Comparison of ENCODE assay signal across 1 cellular context in the genomic region with DNA sequence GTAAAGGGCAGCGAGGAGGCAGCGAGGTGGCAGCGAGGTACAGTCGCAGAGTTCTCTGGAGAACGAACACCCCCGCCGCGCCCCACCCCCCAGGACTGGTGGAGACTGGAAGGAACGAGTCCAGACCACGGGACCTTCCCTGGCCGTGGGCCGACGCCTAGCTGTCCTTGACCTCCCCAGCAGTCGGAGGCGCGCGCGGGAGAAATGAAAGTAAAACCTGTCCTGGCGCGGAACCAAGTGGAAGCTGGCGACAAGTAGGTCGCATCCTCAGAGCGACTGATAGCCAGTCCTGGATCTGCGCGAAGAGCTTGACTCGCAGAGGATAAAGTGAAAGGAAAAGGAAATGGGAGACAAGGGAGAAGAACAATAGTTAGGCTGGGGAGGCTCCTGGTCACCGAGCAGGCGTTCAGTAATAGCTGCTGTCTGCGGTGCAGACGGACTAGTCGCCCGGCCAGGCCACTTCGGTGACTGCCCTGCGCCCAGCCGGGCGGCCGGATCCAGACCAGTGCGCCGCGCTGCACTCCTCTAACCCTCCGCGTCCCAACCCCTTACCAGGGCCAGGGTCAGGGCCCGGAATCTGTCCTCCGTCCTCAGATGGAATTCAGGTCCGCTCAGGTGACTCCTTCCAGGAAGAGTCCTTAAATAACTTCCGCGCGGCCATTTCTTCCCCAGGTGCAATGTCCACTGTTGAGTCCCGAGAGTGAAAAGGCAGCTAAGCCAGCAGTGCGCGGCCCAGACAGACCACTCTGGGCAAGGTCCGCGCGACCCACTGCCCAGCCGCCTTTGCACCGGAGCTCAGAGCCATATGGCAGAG.
A peak's percentile ranks its signal among the peaks of the same experiment; 100 is the strongest.
TF ChIP-seq lines count a peak whose summit lies in the region.

No MANE protein-coding gene starts in this region.

TF ChIP-seq in SK-N-SH, 30 proteins besides CTCF, POLR2A, EP300 and RAD21:
- TF ChIP-seq, protein P1, sequence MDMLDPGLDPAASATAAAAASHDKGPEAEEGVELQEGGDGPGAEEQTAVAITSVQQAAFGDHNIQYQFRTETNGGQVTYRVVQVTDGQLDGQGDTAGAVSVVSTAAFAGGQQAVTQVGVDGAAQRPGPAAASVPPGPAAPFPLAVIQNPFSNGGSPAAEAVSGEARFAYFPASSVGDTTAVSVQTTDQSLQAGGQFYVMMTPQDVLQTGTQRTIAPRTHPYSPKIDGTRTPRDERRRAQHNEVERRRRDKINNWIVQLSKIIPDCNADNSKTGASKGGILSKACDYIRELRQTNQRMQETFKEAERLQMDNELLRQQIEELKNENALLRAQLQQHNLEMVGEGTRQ (IDR thresholded peaks at IDR 0.05; ENCODE audit: borderline replicate concordance, low read depth, low read length): no peak
- TF ChIP-seq ELF1 (IDR thresholded peaks at IDR 0.05): no peak
- TF ChIP-seq, protein P2, sequence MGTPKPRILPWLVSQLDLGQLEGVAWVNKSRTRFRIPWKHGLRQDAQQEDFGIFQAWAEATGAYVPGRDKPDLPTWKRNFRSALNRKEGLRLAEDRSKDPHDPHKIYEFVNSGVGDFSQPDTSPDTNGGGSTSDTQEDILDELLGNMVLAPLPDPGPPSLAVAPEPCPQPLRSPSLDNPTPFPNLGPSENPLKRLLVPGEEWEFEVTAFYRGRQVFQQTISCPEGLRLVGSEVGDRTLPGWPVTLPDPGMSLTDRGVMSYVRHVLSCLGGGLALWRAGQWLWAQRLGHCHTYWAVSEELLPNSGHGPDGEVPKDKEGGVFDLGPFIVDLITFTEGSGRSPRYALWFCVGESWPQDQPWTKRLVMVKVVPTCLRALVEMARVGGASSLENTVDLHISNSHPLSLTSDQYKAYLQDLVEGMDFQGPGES (IDR thresholded peaks at IDR 0.05; ENCODE audit: low read depth, low read length): no peak
- peak; percentile 24; the same call in 1 of the 2 replicates for TF ChIP-seq TAF1 (IDR thresholded peaks at IDR 0.05; ENCODE audit: borderline replicate concordance, low read depth, low read length)
- no peak for TF ChIP-seq YY1 (IDR thresholded peaks at IDR 0.05; ENCODE audit: low read depth)
- TF ChIP-seq POLR2AphosphoS5 (IDR thresholded peaks at IDR 0.05; ENCODE audit: low read depth, low read length): peak; percentile 34
- no peak for TF ChIP-seq SMC3 (IDR thresholded peaks at IDR 0.05; ENCODE audit: low read depth, low read length)
- TF ChIP-seq, protein P3, sequence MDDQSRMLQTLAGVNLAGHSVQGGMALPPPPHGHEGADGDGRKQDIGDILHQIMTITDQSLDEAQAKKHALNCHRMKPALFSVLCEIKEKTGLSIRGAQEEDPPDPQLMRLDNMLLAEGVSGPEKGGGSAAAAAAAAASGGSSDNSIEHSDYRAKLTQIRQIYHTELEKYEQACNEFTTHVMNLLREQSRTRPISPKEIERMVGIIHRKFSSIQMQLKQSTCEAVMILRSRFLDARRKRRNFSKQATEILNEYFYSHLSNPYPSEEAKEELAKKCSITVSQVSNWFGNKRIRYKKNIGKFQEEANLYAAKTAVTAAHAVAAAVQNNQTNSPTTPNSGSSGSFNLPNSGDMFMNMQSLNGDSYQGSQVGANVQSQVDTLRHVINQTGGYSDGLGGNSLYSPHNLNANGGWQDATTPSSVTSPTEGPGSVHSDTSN (IDR thresholded peaks at IDR 0.05): no peak
- TF ChIP-seq EZH2phosphoT487 (IDR thresholded peaks at IDR 0.05; ENCODE audit: borderline replicate concordance, low read depth): no peak
- TF ChIP-seq FOSL2 (IDR thresholded peaks at IDR 0.05; ENCODE audit: borderline replicate concordance, low read depth): no peak
- TF ChIP-seq, protein P4, sequence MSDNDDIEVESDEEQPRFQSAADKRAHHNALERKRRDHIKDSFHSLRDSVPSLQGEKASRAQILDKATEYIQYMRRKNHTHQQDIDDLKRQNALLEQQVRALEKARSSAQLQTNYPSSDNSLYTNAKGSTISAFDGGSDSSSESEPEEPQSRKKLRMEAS (IDR thresholded peaks at IDR 0.05; ENCODE audit: low read depth): no peak
- TF ChIP-seq MEF2A (IDR thresholded peaks at IDR 0.05; ENCODE audit: borderline replicate concordance, low read depth): no peak
- TF ChIP-seq CHD2 (IDR thresholded peaks at IDR 0.05; ENCODE audit: low read length, partially characterized antibody): peak; percentile 8
- no peak for TF ChIP-seq RXRA (IDR thresholded peaks at IDR 0.05; ENCODE audit: borderline replicate concordance, low read depth)
- TF ChIP-seq, protein P5, sequence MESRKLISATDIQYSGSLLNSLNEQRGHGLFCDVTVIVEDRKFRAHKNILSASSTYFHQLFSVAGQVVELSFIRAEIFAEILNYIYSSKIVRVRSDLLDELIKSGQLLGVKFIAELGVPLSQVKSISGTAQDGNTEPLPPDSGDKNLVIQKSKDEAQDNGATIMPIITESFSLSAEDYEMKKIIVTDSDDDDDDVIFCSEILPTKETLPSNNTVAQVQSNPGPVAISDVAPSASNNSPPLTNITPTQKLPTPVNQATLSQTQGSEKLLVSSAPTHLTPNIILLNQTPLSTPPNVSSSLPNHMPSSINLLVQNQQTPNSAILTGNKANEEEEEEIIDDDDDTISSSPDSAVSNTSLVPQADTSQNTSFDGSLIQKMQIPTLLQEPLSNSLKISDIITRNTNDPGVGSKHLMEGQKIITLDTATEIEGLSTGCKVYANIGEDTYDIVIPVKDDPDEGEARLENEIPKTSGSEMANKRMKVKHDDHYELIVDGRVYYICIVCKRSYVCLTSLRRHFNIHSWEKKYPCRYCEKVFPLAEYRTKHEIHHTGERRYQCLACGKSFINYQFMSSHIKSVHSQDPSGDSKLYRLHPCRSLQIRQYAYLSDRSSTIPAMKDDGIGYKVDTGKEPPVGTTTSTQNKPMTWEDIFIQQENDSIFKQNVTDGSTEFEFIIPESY (IDR thresholded peaks at IDR 0.05; ENCODE audit: borderline replicate concordance, low read depth): no peak
- TF ChIP-seq GATA2 (CRISPR knock-in tag; IDR thresholded peaks at IDR 0.05): no peak
- TF ChIP-seq NFIC (IDR thresholded peaks at IDR 0.05; ENCODE audit: borderline replicate concordance): peak; percentile 57
- TF ChIP-seq TEAD4 (IDR thresholded peaks at IDR 0.05; ENCODE audit: borderline replicate concordance, insufficient read depth): no peak
- TF ChIP-seq GABPA (IDR thresholded peaks at IDR 0.05; ENCODE audit: low read depth): no peak
- peak; percentile 20; the same call in 1 of the 2 replicates for TF ChIP-seq FOXJ3 (CRISPR knock-in tag; IDR thresholded peaks at IDR 0.05)
- TF ChIP-seq, protein P6, sequence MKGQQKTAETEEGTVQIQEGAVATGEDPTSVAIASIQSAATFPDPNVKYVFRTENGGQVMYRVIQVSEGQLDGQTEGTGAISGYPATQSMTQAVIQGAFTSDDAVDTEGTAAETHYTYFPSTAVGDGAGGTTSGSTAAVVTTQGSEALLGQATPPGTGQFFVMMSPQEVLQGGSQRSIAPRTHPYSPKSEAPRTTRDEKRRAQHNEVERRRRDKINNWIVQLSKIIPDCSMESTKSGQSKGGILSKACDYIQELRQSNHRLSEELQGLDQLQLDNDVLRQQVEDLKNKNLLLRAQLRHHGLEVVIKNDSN (IDR thresholded peaks at IDR 0.05; ENCODE audit: borderline replicate concordance, low read depth): no peak
- no peak for TF ChIP-seq JUND (IDR thresholded peaks at IDR 0.05)
- no peak for TF ChIP-seq NRF1 (IDR thresholded peaks at IDR 0.05; ENCODE audit: low read depth, low read length)
